In the genomic region with DNA sequence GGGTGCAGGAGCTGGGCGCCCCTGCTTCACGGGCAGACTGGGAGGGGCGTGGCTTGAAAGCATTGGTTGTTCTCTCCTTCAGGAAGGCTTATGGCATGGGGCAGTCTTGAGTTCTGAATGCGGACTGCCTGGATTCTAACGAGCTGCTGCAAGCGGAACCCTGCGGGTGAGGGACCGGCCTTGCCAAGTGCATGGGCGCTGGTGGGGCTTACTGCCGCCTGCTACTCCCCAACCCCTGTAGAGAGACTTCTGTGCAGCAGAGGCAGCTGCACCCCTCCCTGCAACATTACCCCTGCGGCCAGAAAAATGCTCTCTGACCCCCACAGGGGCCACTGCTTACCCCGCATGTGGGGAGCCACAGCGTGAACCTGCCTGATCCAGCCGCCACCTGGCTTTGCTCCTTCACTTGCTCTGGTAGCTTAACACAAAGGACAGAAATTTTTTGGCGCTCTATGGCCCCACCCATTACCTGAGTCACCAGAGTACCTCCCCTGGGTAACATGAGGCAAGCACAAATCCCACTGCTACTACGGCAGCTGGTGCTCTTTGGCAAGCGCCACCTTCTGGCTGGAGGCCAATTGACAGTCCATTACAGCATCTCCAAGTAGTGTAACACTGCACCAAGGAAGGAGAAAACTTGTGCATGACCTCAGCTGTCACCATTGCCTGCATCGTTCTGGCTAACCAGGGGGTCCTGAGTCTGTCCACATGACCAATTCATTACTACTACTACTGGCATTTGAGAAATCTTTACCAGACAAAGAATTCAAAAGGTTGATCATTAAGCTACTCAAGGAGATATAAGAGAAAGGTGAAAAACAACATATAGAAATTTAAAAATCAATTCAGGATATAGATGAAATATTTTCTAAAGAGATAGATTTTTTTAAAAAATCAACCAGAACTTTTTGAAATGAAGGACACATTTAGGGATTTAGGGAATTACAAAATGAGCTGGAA, we compare ENCODE assay signal across 8 cellular contexts.
A peak's percentile ranks its signal among the peaks of the same experiment; 100 is the strongest.
DNase-seq lines count a peak whose midpoint lies in the region; ATAC-seq and TF ChIP-seq lines count a peak whose summit lies in the region.

No MANE protein-coding gene starts in this region.

- H3K36me3 Mint-ChIP-seq in central memory CD8-positive, alpha-beta T cell (ENCODE audit: insufficient read depth): no peaks in the 10 kb centered on the region

- H3K4me1 Mint-ChIP-seq in central memory CD8-positive, alpha-beta T cell: peaks cover 11% of the 10 kb centered on the region

- peak; percentile 80 for TF ChIP-seq CTCF in GM13977 (IDR thresholded peaks at IDR 0.05; ENCODE audit: extremely low read depth, insufficient read depth, missing control alignments)

- ATAC-seq in HG02798 (IDR thresholded peaks at IDR 0.05; ENCODE audit: poor library complexity, unreplicated experiment): peak; percentile 99
- peak; percentile 99 for ATAC-seq in central memory CD8-positive, alpha-beta T cell (replicated peaks; ENCODE audit: extremely low read depth, poor library complexity, severe bottlenecking)

- DNase-seq in GM13977 (ENCODE audit: low spot score) (peak; percentile 53), NCI-H2081 treated with DMSO at 0.1 percent for 48 hours (lab: John Stamatoyannopoulos, UW) (peak; percentile 89), kidney glomerular epithelial cell (lab: John Stamatoyannopoulos, UW) (peak; percentile 97), NCI-H2107 treated with DMSO at 0.1 percent for 48 hours (lab: John Stamatoyannopoulos, UW; ENCODE audit: unreplicated experiment) (no peak)
- peak; percentile 86 for DNase-seq in activated CD4-positive, CD25-positive, alpha-beta regulatory T cell treated with anti-CD3 and anti-CD28 coated beads, Interleukin-2, amount 50 U/mL, for 16 hours (ENCODE audit: low read depth, low spot score)
- peak; percentile 86 to 89 for DNase-seq in central memory CD8-positive, alpha-beta T cell (ENCODE audit: low spot score in 2 of 2)
- peak; percentile 89 to 92 for DNase-seq in stimulated activated CD4-positive, alpha-beta T cell treated with anti-CD3 and anti-CD28 coated beads, Interleukin-15, amount 100 ng/mL, for 48 hours (ENCODE audit: low read depth in 2 of 2)

- no peaks in the 10 kb centered on the region for H3K9me3 Mint-ChIP-seq in central memory CD8-positive, alpha-beta T cell

- peaks cover 38% of the 10 kb centered on the region for H3K27me3 Mint-ChIP-seq in central memory CD8-positive, alpha-beta T cell

- H3K27ac Mint-ChIP-seq in central memory CD8-positive, alpha-beta T cell (ENCODE audit: low read depth): peak overlapping the region; percentile 76

- H3K4me3 Mint-ChIP-seq in central memory CD8-positive, alpha-beta T cell: peak overlapping the region; percentile 94

- in situ Hi-C loops in GM13977 (cut with MboI; ENCODE audit: low pct_unique_long_range_greater_than_20kb, low sequenced_read_pairs, unreplicated experiment): no loop called here
